In the genomic region with DNA sequence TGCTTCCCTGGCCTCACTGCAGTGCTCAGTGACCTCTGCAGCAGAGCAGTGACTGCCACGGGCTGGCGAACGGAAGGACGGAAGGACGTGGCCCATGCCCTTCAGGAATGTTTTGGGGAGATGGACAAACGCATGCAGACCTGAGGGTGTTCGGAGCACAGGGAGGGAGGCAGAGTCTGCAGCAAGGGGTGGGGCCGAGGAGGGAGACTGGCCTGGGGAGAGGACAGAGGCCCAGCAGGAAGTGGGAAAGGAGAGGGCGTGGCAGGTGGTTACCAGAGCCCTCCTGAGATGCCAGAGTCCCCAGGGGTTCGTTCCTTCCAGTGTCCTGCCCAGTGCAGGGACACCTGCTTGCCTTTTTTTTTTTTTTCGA, we compare ENCODE assay signal across 10 cellular contexts. TPM values are rescaled to one million over a fixed set of nuclear protein-coding genes. Genes with fewer than 3 reads are reported as not detected.
DNase-seq lines count a peak whose midpoint lies in the region; ATAC-seq and TF ChIP-seq lines count a peak whose summit lies in the region.
"Had no signal": no experiment of that assay in that cellular context is flagged by ENCODE, and none has a peak within 500 bp of the region (broad histone marks: within the 10 kb centered on the region; RNA-seq: fewer than 3 reads in every experiment).

No MANE protein-coding gene starts in this region.

- H3K4me1 Mint-ChIP-seq in activated CD8-positive, alpha-beta T cell treated with anti-CD3 and anti-CD28 coated beads, Interleukin-2, amount 10 ng/mL, durations not matched to agents 7 days and 5 days (ENCODE audit: low read depth) = peaks cover 27% of the 10 kb centered on the region
- H3K4me1 Mint-ChIP-seq in activated CD8-positive, alpha-beta T cell treated with anti-CD3 and anti-CD28 coated beads for 36 hours (ENCODE audit: low read depth) = peaks cover 24% of the 10 kb centered on the region
- H3K4me1 Mint-ChIP-seq in activated naive CD8-positive, alpha-beta T cell treated with anti-CD3 and anti-CD28 coated beads, Interleukin-2, amount 10 ng/mL, durations not matched to agents 7 days and 5 days = peaks cover 27% of the 10 kb centered on the region
- H3K4me1 Mint-ChIP-seq in effector memory CD8-positive, alpha-beta T cell (ENCODE audit: low read depth in 2 of 2) = peaks cover 0 to 4% of the 10 kb centered on the region in 2 donors

- no peak overlapping the region for H3K4me3 ChIP-seq in transverse colon

- TF ChIP-seq POLR2A in transverse colon (IDR thresholded peaks at IDR 0.05) = no peak

- H3K27me3 ChIP-seq in transverse colon = no peaks in the 10 kb centered on the region

- H3K27ac Mint-ChIP-seq in activated CD8-positive, alpha-beta T cell treated with anti-CD3 and anti-CD28 coated beads, Interleukin-2, amount 10 ng/mL, durations not matched to agents 7 days and 5 days = peak overlapping the region; percentile 53
- H3K27ac Mint-ChIP-seq in activated CD8-positive, alpha-beta T cell treated with anti-CD3 and anti-CD28 coated beads for 36 hours = no peak overlapping the region
- peak overlapping the region; percentile 86 for H3K27ac Mint-ChIP-seq in activated naive CD8-positive, alpha-beta T cell treated with anti-CD3 and anti-CD28 coated beads, Interleukin-2, amount 10 ng/mL, durations not matched to agents 7 days and 5 days
- H3K27ac Mint-ChIP-seq in effector memory CD8-positive, alpha-beta T cell = no peak overlapping the region
- H3K27ac Mint-ChIP-seq: T-helper 1 cell treated with Interleukin-12 subunit alpha and Interleukin-12 subunit beta and Interleukin-4 antibody, amounts not matched to agents 30 μg/mL and 1 μg/mL, for 36 hours had no signal

- no peaks in the 10 kb centered on the region for H3K36me3 ChIP-seq in transverse colon

- in situ Hi-C loops in transverse colon (cut with MboI; ENCODE audit: low pct_ligation_motif_present in 1 of 4, low pct_unique_long_range_greater_than_20kb in 1 of 4, low sequenced_read_pairs in 3 of 4) = no loop called here

- H3K4me1 ChIP-seq in transverse colon = peaks cover 8 to 28% (median 20%) of the 10 kb centered on the region in 4 donors

- peak overlapping the region; percentile 82 to 91 (median 85) for H3K27ac ChIP-seq in transverse colon

- H3K27me3 Mint-ChIP-seq in activated CD8-positive, alpha-beta T cell treated with anti-CD3 and anti-CD28 coated beads, Interleukin-2, amount 10 ng/mL, durations not matched to agents 7 days and 5 days (ENCODE audit: low read depth) = no peaks in the 10 kb centered on the region
- peaks cover 7% of the 10 kb centered on the region for H3K27me3 Mint-ChIP-seq in activated CD8-positive, alpha-beta T cell treated with anti-CD3 and anti-CD28 coated beads for 36 hours
- no peaks in the 10 kb centered on the region for H3K27me3 Mint-ChIP-seq in activated naive CD8-positive, alpha-beta T cell treated with anti-CD3 and anti-CD28 coated beads, Interleukin-2, amount 10 ng/mL, durations not matched to agents 7 days and 5 days
- H3K27me3 Mint-ChIP-seq in effector memory CD8-positive, alpha-beta T cell = peaks cover 35 to 40% of the 10 kb centered on the region in 2 donors

- no peak for DNase-seq in activated CD8-positive, alpha-beta T cell treated with anti-CD3 and anti-CD28 coated beads, Interleukin-2, amount 10 ng/mL, durations not matched to agents 7 days and 5 days
- DNase-seq in activated CD8-positive, alpha-beta T cell treated with anti-CD3 and anti-CD28 coated beads for 36 hours = no peak
- DNase-seq in activated naive CD8-positive, alpha-beta T cell treated with anti-CD3 and anti-CD28 coated beads, Interleukin-2, amount 10 ng/mL, durations not matched to agents 7 days and 5 days = no peak
- peak; percentile 64 for DNase-seq in kidney tubule cell (ENCODE audit: low spot score)
- DNase-seq in transverse colon = peak; percentile 79
- no peak for DNase-seq in effector memory CD8-positive, alpha-beta T cell
- no peak for DNase-seq in activated T-cell treated with anti-CD3 and anti-CD28 coated beads, Interleukin-2, amount 50 U/mL, for 48 hours
- no peak for DNase-seq in activated effector memory CD4-positive, alpha-beta T cell treated with anti-CD3 and anti-CD28 coated beads, Interleukin-2, amount 50 U/mL, for 16 hours
- DNase-seq: CD4-positive, alpha-beta memory T cell had no signal

- TF ChIP-seq EP300 in transverse colon (IDR thresholded peaks at IDR 0.05; ENCODE audit: low read depth) = no peak

- intact Hi-C loops in activated CD8-positive, alpha-beta T cell treated with anti-CD3 and anti-CD28 coated beads for 36 hours (cut with micrococcal nuclease) = no loop called here
- intact Hi-C loops in transverse colon (cut with DNase I; ENCODE audit: low total_unique reads) = no loop called here

- 43% methylated on average over 11 of the region's 11 CpGs; no CpG with 5 or more reads in 1 of the 2 donors for WGBS in transverse colon (ENCODE audit: low coverage in 1 of 2), 2 donors

- no peak overlapping the region for H3K4me3 Mint-ChIP-seq in activated CD8-positive, alpha-beta T cell treated with anti-CD3 and anti-CD28 coated beads, Interleukin-2, amount 10 ng/mL, durations not matched to agents 7 days and 5 days
- H3K4me3 Mint-ChIP-seq in activated CD8-positive, alpha-beta T cell treated with anti-CD3 and anti-CD28 coated beads for 36 hours = no peak overlapping the region
- H3K4me3 Mint-ChIP-seq in activated naive CD8-positive, alpha-beta T cell treated with anti-CD3 and anti-CD28 coated beads, Interleukin-2, amount 10 ng/mL, durations not matched to agents 7 days and 5 days = peak overlapping the region; percentile 78
- H3K4me3 Mint-ChIP-seq in effector memory CD8-positive, alpha-beta T cell = peak overlapping the region in 1 of 2 donors; percentile 46
- H3K4me3 Mint-ChIP-seq: T-helper 1 cell treated with Interleukin-12 subunit alpha and Interleukin-12 subunit beta and Interleukin-4 antibody, amounts not matched to agents 30 μg/mL and 1 μg/mL, for 36 hours had no signal

- no peak for ATAC-seq in activated CD8-positive, alpha-beta T cell treated with anti-CD3 and anti-CD28 coated beads, Interleukin-2, amount 10 ng/mL, durations not matched to agents 7 days and 5 days
- ATAC-seq in activated CD8-positive, alpha-beta T cell treated with anti-CD3 and anti-CD28 coated beads for 36 hours = no peak
- peak; percentile 52 for ATAC-seq in activated naive CD8-positive, alpha-beta T cell treated with anti-CD3 and anti-CD28 coated beads, Interleukin-2, amount 10 ng/mL, durations not matched to agents 7 days and 5 days (ENCODE audit: low read depth)
- no peak for ATAC-seq in effector memory CD8-positive, alpha-beta T cell (replicated peaks)

- H3K9me3 Mint-ChIP-seq in activated CD8-positive, alpha-beta T cell treated with anti-CD3 and anti-CD28 coated beads, Interleukin-2, amount 10 ng/mL, durations not matched to agents 7 days and 5 days (ENCODE audit: insufficient read depth) = no peaks in the 10 kb centered on the region
- no peaks in the 10 kb centered on the region for H3K9me3 Mint-ChIP-seq in activated CD8-positive, alpha-beta T cell treated with anti-CD3 and anti-CD28 coated beads for 36 hours
- H3K9me3 Mint-ChIP-seq in activated naive CD8-positive, alpha-beta T cell treated with anti-CD3 and anti-CD28 coated beads, Interleukin-2, amount 10 ng/mL, durations not matched to agents 7 days and 5 days = no peaks in the 10 kb centered on the region
- no peaks in the 10 kb centered on the region for H3K9me3 Mint-ChIP-seq in effector memory CD8-positive, alpha-beta T cell
- H3K9me3 Mint-ChIP-seq: CD4-positive, alpha-beta memory T cell; T-helper 1 cell treated with Interleukin-12 subunit alpha and Interleukin-12 subunit beta and Interleukin-4 antibody, amounts not matched to agents 30 μg/mL and 1 μg/mL, for 36 hours had no signal

- CTCF ChIA-PET in activated CD8-positive, alpha-beta T cell treated with anti-CD3 and anti-CD28 coated beads, Interleukin-2, amount 10 ng/mL, durations not matched to agents 7 days and 5 days (lab: Charles Lee) = interaction anchor here (2.3 kb wide), 1 partner anchor 9 kb away, joined by 9 read pairs; no protein-coding TSS in a partner anchor
- CTCF ChIA-PET in activated CD8-positive, alpha-beta T cell treated with anti-CD3 and anti-CD28 coated beads for 36 hours (lab: Charles Lee) = no interaction called here

- TF ChIP-seq CTCF in activated CD8-positive, alpha-beta T cell treated with anti-CD3 and anti-CD28 coated beads for 36 hours (IDR thresholded peaks at IDR 0.05) = no peak
- no peak for TF ChIP-seq CTCF in transverse colon (IDR thresholded peaks at IDR 0.05)

- POLR2A ChIA-PET in activated CD8-positive, alpha-beta T cell treated with anti-CD3 and anti-CD28 coated beads, Interleukin-2, amount 10 ng/mL, durations not matched to agents 7 days and 5 days (lab: Charles Lee) = no interaction called here
- POLR2A ChIA-PET in activated CD8-positive, alpha-beta T cell treated with anti-CD3 and anti-CD28 coated beads for 36 hours (lab: Charles Lee) = interaction anchor here (1.2 kb wide), 1 partner anchor 15 kb away, joined by 4 read pairs; no protein-coding TSS in a partner anchor
- POLR2A ChIA-PET in activated naive CD8-positive, alpha-beta T cell treated with anti-CD3 and anti-CD28 coated beads, Interleukin-2, amount 10 ng/mL, durations not matched to agents 7 days and 5 days (lab: Charles Lee) = interaction anchor here (1.3 kb wide), 1 partner anchor 22 kb away, joined by 5 read pairs; the partner anchor contains the start of gene ADORA2B

- H3K9me3 ChIP-seq in transverse colon = no peaks in the 10 kb centered on the region

- H3K36me3 Mint-ChIP-seq in activated CD8-positive, alpha-beta T cell treated with anti-CD3 and anti-CD28 coated beads, Interleukin-2, amount 10 ng/mL, durations not matched to agents 7 days and 5 days (ENCODE audit: low read depth) = peaks cover under 1% of the 10 kb centered on the region
- no peaks in the 10 kb centered on the region for H3K36me3 Mint-ChIP-seq in activated CD8-positive, alpha-beta T cell treated with anti-CD3 and anti-CD28 coated beads for 36 hours (ENCODE audit: low read depth)
- peaks cover 3% of the 10 kb centered on the region for H3K36me3 Mint-ChIP-seq in activated naive CD8-positive, alpha-beta T cell treated with anti-CD3 and anti-CD28 coated beads, Interleukin-2, amount 10 ng/mL, durations not matched to agents 7 days and 5 days
- H3K36me3 Mint-ChIP-seq in effector memory CD8-positive, alpha-beta T cell (ENCODE audit: insufficient read depth) = no peaks in the 10 kb centered on the region
- H3K36me3 Mint-ChIP-seq: CD4-positive, alpha-beta memory T cell had no signal

RNA-seq across cellular contexts. Expression of gene ADORA2B, which starts 21.9 kb away (rescaled TPM):
- total RNA-seq in activated CD8-positive, alpha-beta T cell treated with anti-CD3 and anti-CD28 coated beads, Interleukin-2, amount 10 ng/mL, durations not matched to agents 7 days and 5 days = 1 to 10 TPM; 1.7 to 2.9 TPM
- total RNA-seq in activated CD8-positive, alpha-beta T cell treated with anti-CD3 and anti-CD28 coated beads for 36 hours = 1 to 10 TPM; 4.2 to 5.4 TPM
- 1 to 10 TPM; 4.1 to 4.2 TPM for total RNA-seq in activated naive CD8-positive, alpha-beta T cell treated with anti-CD3 and anti-CD28 coated beads, Interleukin-2, amount 10 ng/mL, durations not matched to agents 7 days and 5 days
- 10 to 100 TPM; 41.4 to 68.9 (median 52.0) TPM for total RNA-seq in transverse colon

RNA-seq across cellular contexts. Expression of gene ZSWIM7, which starts 32.6 kb away (rescaled TPM):
- total RNA-seq in activated CD8-positive, alpha-beta T cell treated with anti-CD3 and anti-CD28 coated beads, Interleukin-2, amount 10 ng/mL, durations not matched to agents 7 days and 5 days = 10 to 100 TPM; 19.3 to 20.0 TPM
- total RNA-seq in activated CD8-positive, alpha-beta T cell treated with anti-CD3 and anti-CD28 coated beads for 36 hours = 10 to 100 TPM; 14.5 to 18.2 TPM
- total RNA-seq in activated naive CD8-positive, alpha-beta T cell treated with anti-CD3 and anti-CD28 coated beads, Interleukin-2, amount 10 ng/mL, durations not matched to agents 7 days and 5 days = 10 to 100 TPM; 19.6 to 21.8 TPM
- 10 to 100 TPM in 3 of 4 donors, 1 to 10 TPM in 1; 3.6 to 19.5 (median 18.6) TPM for total RNA-seq in transverse colon

RNA-seq across cellular contexts. Expression of gene TTC19, which starts 32.8 kb away (rescaled TPM):
- 10 to 100 TPM; 31.5 to 38.1 TPM for total RNA-seq in activated CD8-positive, alpha-beta T cell treated with anti-CD3 and anti-CD28 coated beads, Interleukin-2, amount 10 ng/mL, durations not matched to agents 7 days and 5 days
- 10 to 100 TPM; 24.7 to 26.0 TPM for total RNA-seq in activated CD8-positive, alpha-beta T cell treated with anti-CD3 and anti-CD28 coated beads for 36 hours
- 10 to 100 TPM; 32.5 to 36.7 TPM for total RNA-seq in activated naive CD8-positive, alpha-beta T cell treated with anti-CD3 and anti-CD28 coated beads, Interleukin-2, amount 10 ng/mL, durations not matched to agents 7 days and 5 days
- total RNA-seq in transverse colon = 100 to 1,000 TPM in 3 of 4 donors, 10 to 100 TPM in 1; 65.3 to 371 (median 187) TPM

Comparison
In these comparisons a context has a peak if more than half of its experiments do, and no peak if none do; other contexts are left out.
1. H3K27ac Mint-ChIP-seq: peak in activated CD8-positive, alpha-beta T cell treated with anti-CD3 and anti-CD28 coated beads, Interleukin-2, amount 10 ng/mL, durations not matched to agents 7 days and 5 days (single experiment) and activated naive CD8-positive, alpha-beta T cell treated with anti-CD3 and anti-CD28 coated beads, Interleukin-2, amount 10 ng/mL, durations not matched to agents 7 days and 5 days (single experiment); none in activated CD8-positive, alpha-beta T cell treated with anti-CD3 and anti-CD28 coated beads for 36 hours (single experiment) and effector memory CD8-positive, alpha-beta T cell (0 of 2).
2. DNase-seq: peak in kidney tubule cell (single experiment) and transverse colon (single experiment); none in activated CD8-positive, alpha-beta T cell treated with anti-CD3 and anti-CD28 coated beads, Interleukin-2, amount 10 ng/mL, durations not matched to agents 7 days and 5 days (single experiment), activated CD8-positive, alpha-beta T cell treated with anti-CD3 and anti-CD28 coated beads for 36 hours (single experiment), activated naive CD8-positive, alpha-beta T cell treated with anti-CD3 and anti-CD28 coated beads, Interleukin-2, amount 10 ng/mL, durations not matched to agents 7 days and 5 days (single experiment), effector memory CD8-positive, alpha-beta T cell (0 of 3), activated T-cell treated with anti-CD3 and anti-CD28 coated beads, Interleukin-2, amount 50 U/mL, for 48 hours (0 of 2) and activated effector memory CD4-positive, alpha-beta T cell treated with anti-CD3 and anti-CD28 coated beads, Interleukin-2, amount 50 U/mL, for 16 hours (single experiment).
3. RNA of gene ADORA2B, which starts 21.9 kb away (total RNA-seq): 41.4 to 68.9 TPM in transverse colon; 4.2 to 5.4 TPM in activated CD8-positive, alpha-beta T cell treated with anti-CD3 and anti-CD28 coated beads for 36 hours, 4.1 to 4.2 TPM in activated naive CD8-positive, alpha-beta T cell treated with anti-CD3 and anti-CD28 coated beads, Interleukin-2, amount 10 ng/mL, durations not matched to agents 7 days and 5 days and 1.7 to 2.9 TPM in activated CD8-positive, alpha-beta T cell treated with anti-CD3 and anti-CD28 coated beads, Interleukin-2, amount 10 ng/mL, durations not matched to agents 7 days and 5 days; every median in the first group is over 4 times any median in the second.